Comparison of ENCODE assay signal across 8 cellular contexts in genomic region chr4:82373816-82374740, GRCh38. TPM values are rescaled to one million over a fixed set of nuclear protein-coding genes. Genes with fewer than 3 reads are reported as not detected.
DNase-seq lines count a peak whose midpoint lies in the region; ATAC-seq lines count a peak whose summit lies in the region.

TSS of gene HNRNPD (minus strand) at chr4:82373991. CDS start at chr4:82373678, 313 bp downstream.

- H3K4me3 Mint-ChIP-seq in dendritic cell treated with granulocyte-macrophage colony-stimulating factor and Interleukin-4, amounts not matched to agents 40 ng/mL and 50 ng/mL, for 4 days, result peak within 1 kb of the TSS; percentile 86

- peak; percentile 61 to 99 (median 93) for DNase-seq in C1 segment of cervical spinal cord (lab: John Stamatoyannopoulos, UW)
- DNase-seq in NCI-H748 treated with DMSO at 0.1 percent for 48 hours (lab: John Stamatoyannopoulos, UW), result peak; percentile 94
- peak; percentile 78 to 93 for DNase-seq in activated CD4-positive, alpha-beta T cell treated with anti-CD3 and anti-CD28 coated beads, Interleukin-2, amount 50 U/mL, for 24 hours (ENCODE audit: low read depth in 1 of 2, low spot score in 1 of 2)
- peak; percentile 98 for DNase-seq in left lobe of liver (ENCODE audit: low spot score)
- peak; percentile 89 for DNase-seq in stimulated activated CD4-positive, alpha-beta T cell treated with anti-CD3 and anti-CD28 coated beads, Interleukin-2, amount 100 ng/mL, for 4 hours (ENCODE audit: low read depth)

- peaks cover 42% of the 10 kb centered on the region for H3K4me1 Mint-ChIP-seq in dendritic cell treated with granulocyte-macrophage colony-stimulating factor and Interleukin-4, amounts not matched to agents 40 ng/mL and 50 ng/mL, for 4 days (ENCODE audit: low read depth)

- H3K27me3 Mint-ChIP-seq in dendritic cell treated with granulocyte-macrophage colony-stimulating factor and Interleukin-4, amounts not matched to agents 40 ng/mL and 50 ng/mL, for 4 days, result no peaks in the 10 kb centered on the region

- intact Hi-C loops in dendritic cell treated with granulocyte-macrophage colony-stimulating factor and Interleukin-4, amounts not matched to agents 40 ng/mL and 50 ng/mL, for 4 days (cut with micrococcal nuclease), result loop anchor here (1.0 to 5.0 kb wide), 4 partner anchors 56 to 902 kb away; partner anchors contain the start of genes ENOPH1, HNRNPDL, LIN54 and RASGEF1B

- H3K9me3 Mint-ChIP-seq in dendritic cell treated with granulocyte-macrophage colony-stimulating factor and Interleukin-4, amounts not matched to agents 40 ng/mL and 50 ng/mL, for 4 days, result no peaks in the 10 kb centered on the region

- ATAC-seq in GM19372 (IDR thresholded peaks at IDR 0.05; ENCODE audit: low read depth, unreplicated experiment) (peak; percentile 91), HG03558 (IDR thresholded peaks at IDR 0.05; ENCODE audit: extremely low read depth, unreplicated experiment) (peak; percentile 90), left lobe of liver (peak; percentile 89)

- H3K27ac Mint-ChIP-seq in dendritic cell treated with granulocyte-macrophage colony-stimulating factor and Interleukin-4, amounts not matched to agents 40 ng/mL and 50 ng/mL, for 4 days, result peak within 1 kb of the TSS; percentile 97

- H3K36me3 Mint-ChIP-seq in dendritic cell treated with granulocyte-macrophage colony-stimulating factor and Interleukin-4, amounts not matched to agents 40 ng/mL and 50 ng/mL, for 4 days (ENCODE audit: low read depth), result peaks cover 64% of the 10 kb centered on the region

RNA-seq across cellular contexts. Expression of gene HNRNPD, which starts in this region (rescaled TPM):
- 42.9 TPM for total RNA-seq in left lobe of liver

Comparison
In these comparisons a context has a peak if more than half of its experiments do, and no peak if none do; other contexts are left out.
1. Peak in every context shown above with its lines: DNase-seq and ATAC-seq.